In genomic region chr3:42068303-42069088, GRCh38 we compare ENCODE assay signal across 16 cellular contexts. TPM values are rescaled to one million over a fixed set of nuclear protein-coding genes. Genes with fewer than 3 reads are reported as not detected.
DNase-seq lines count a peak whose midpoint lies in the region; ATAC-seq, FAIRE-seq and TF ChIP-seq lines count a peak whose summit lies in the region.
"Had no signal": no experiment of that assay in that cellular context is flagged by ENCODE, and none has a peak within 500 bp of the region (broad histone marks: within the 10 kb centered on the region; RNA-seq: fewer than 3 reads in every experiment).

No MANE protein-coding gene starts in this region.

- ATAC-seq in left ventricle myocardium superior (no peak), GM21529 (IDR thresholded peaks at IDR 0.05; ENCODE audit: unreplicated experiment) (no peak)
- ATAC-seq: activated naive CD4-positive, alpha-beta T cell treated with anti-CD3 and anti-CD28 coated beads, Interleukin-2, amount 50 U/mL, for 72 hours; left lobe of liver had no signal

- H4K91ac ChIP-seq in H1 (replicated peaks; ENCODE audit: insufficient read length, low read length), result no peak overlapping the region

- TF ChIP-seq EP300 in H1 (IDR thresholded peaks at IDR 0.05; ENCODE audit: borderline replicate concordance in 1 of 2, low read depth in 2 of 2, low read length in 2 of 2), result no peak

- H3K27ac ChIP-seq in right atrium auricular region, result peak overlapping the region; percentile 85 to 90
- no peak overlapping the region for H3K27ac ChIP-seq in H1 (ENCODE audit: low read depth, low read length)
- no peak overlapping the region for H3K27ac ChIP-seq in neural progenitor cell
- H3K27ac ChIP-seq in uterus, result peak overlapping the region; percentile 63 to 71
- no peak overlapping the region for H3K27ac ChIP-seq in CD4-positive, alpha-beta memory T cell (ENCODE audit: low read depth, low read length)
- H3K27ac ChIP-seq: prostate gland had no signal

- H3F3A ChIP-seq in neural progenitor cell (ENCODE audit: low read depth), result peaks cover 7% of the 10 kb centered on the region

- H2AK5ac ChIP-seq in H1 (ENCODE audit: low read depth, low read length), result peak overlapping the region; percentile 42; the same call in 1 of the 2 replicates

- no peak overlapping the region for H3K14ac ChIP-seq in H1 (ENCODE audit: insufficient read length)

- H3K23me2 ChIP-seq in H1 (ENCODE audit: low read depth, low read length), result no peaks in the 10 kb centered on the region

- peaks cover 72% of the 10 kb centered on the region for H3K4me1 Mint-ChIP-seq in neural progenitor cell
- peaks cover 17 to 28% (median 19%) of the 10 kb centered on the region in 4 donors for H3K4me1 Mint-ChIP-seq in CD4-positive, alpha-beta memory T cell

- POLR2A ChIA-PET in H1 (lab: Charles Lee; ENCODE audit: partially characterized antibody), result interaction anchor here (1.4 kb wide), 1 partner anchor 44 kb away, joined by 6 read pairs; no protein-coding TSS in a partner anchor
- POLR2A ChIA-PET in CD4-positive, alpha-beta memory T cell (lab: Charles Lee; ENCODE audit: partially characterized antibody), result no interaction called here

- no peak overlapping the region for H2BK20ac ChIP-seq in H1 (ENCODE audit: low read length)

- no peaks in the 10 kb centered on the region for H3K9me3 Mint-ChIP-seq in neural progenitor cell
- H3K9me3 Mint-ChIP-seq in CD4-positive, alpha-beta memory T cell, result no peaks in the 10 kb centered on the region
- H3K9me3 Mint-ChIP-seq: activated naive CD4-positive, alpha-beta T cell treated with anti-CD3 and anti-CD28 coated beads, Interleukin-2, amount 50 U/mL, for 72 hours had no signal

- H2BK120ac ChIP-seq in H1 (replicated peaks; ENCODE audit: low read depth, low read length), result no peak overlapping the region

- no peak overlapping the region for H3K4me3 Mint-ChIP-seq in neural progenitor cell
- H3K4me3 Mint-ChIP-seq in CD4-positive, alpha-beta memory T cell, result no peak overlapping the region

- H3K18ac ChIP-seq in H1 (ENCODE audit: extremely low read depth, low read length), result no peak overlapping the region

- H3K27me3 Mint-ChIP-seq in neural progenitor cell (ENCODE audit: insufficient read depth, low read depth), result peaks cover 4% of the 10 kb centered on the region
- no peaks in the 10 kb centered on the region for H3K27me3 Mint-ChIP-seq in CD4-positive, alpha-beta memory T cell

- WGBS in H1 (ENCODE audit: extremely low coverage in 1 of 2, insufficient coverage in 1 of 2, insufficient read length in 1 of 2, insufficient replicate concordance in 2 of 2, low coverage in 1 of 2, low lambda C conversion rate in 2 of 2, missing lambda C conversion rate in 1 of 2), 2 experiments, result 83% methylated on average over 7 of the region's 7 CpGs; no CpG with 5 or more reads in 1 of the 2 experiments

- H3K23ac ChIP-seq in H1 (ENCODE audit: insufficient read length), result no peak overlapping the region

- H3K4me2 ChIP-seq in H1 (ENCODE audit: insufficient read depth in 1 of 2, low read depth in 2 of 2, low read length in 2 of 2) (no peak overlapping the region), neural progenitor cell (no peak overlapping the region)

- H2AFZ ChIP-seq in H1 (ENCODE audit: low read length), result no peak overlapping the region
- no peak overlapping the region for H2AFZ ChIP-seq in neural progenitor cell (replicated peaks)

- CTCF ChIA-PET in H1 (lab: Charles Lee; ENCODE audit: partially characterized antibody), result interaction anchor here (0.7 to 3.0 kb wide), 2 partner anchors 9 to 31 kb away, joined by 3 to 10 read pairs; no protein-coding TSS in a partner anchor
- CTCF ChIA-PET in CD4-positive, alpha-beta memory T cell (lab: Charles Lee; ENCODE audit: partially characterized antibody), result interaction anchor here (1.8 kb wide), 1 partner anchor 11 kb away, joined by 4 read pairs; no protein-coding TSS in a partner anchor

- TF ChIP-seq POLR2A in H1 (IDR thresholded peaks at IDR 0.05; ENCODE audit: control extremely low read depth in 1 of 2, low read depth in 2 of 2, low read length in 2 of 2), result no peak
- no peak for TF ChIP-seq POLR2A in uterus (IDR thresholded peaks at IDR 0.05)

- H3K9ac ChIP-seq in H1 (replicated peaks in 1 of 4; ENCODE audit: extremely low read depth in 1 of 4, low read depth in 3 of 4, low read length in 3 of 4) (no peak overlapping the region), neural progenitor cell (no peak overlapping the region)

- no peak for TF ChIP-seq CTCF in right atrium auricular region (IDR thresholded peaks at IDR 0.05)
- no peak for TF ChIP-seq CTCF in H1 (IDR thresholded peaks at IDR 0.05; ENCODE audit: control extremely low read depth in 1 of 3, insufficient read depth in 1 of 3, low read depth in 1 of 3, low read length in 3 of 3)
- no peak for TF ChIP-seq CTCF in neural progenitor cell (IDR thresholded peaks at IDR 0.05)
- TF ChIP-seq CTCF in uterus (IDR thresholded peaks at IDR 0.05), result no peak

- DNase-seq in right atrium auricular region (ENCODE audit: low spot score), result no peak
- DNase-seq in left ventricle myocardium superior, result no peak
- DNase-seq in H1 (ENCODE audit: low read depth in 1 of 2, low spot score in 2 of 2), result no peak
- DNase-seq in neural progenitor cell (ENCODE audit: low spot score), result no peak
- DNase-seq in uterus, result no peak
- no peak for DNase-seq in KBM-7
- no peak for DNase-seq in CD4-positive, alpha-beta memory T cell
- DNase-seq: dermis blood vessel endothelial cell, NCI-H1105 treated with DMSO at 0.1 percent for 48 hours, NCI-H524, SHP77, substantia nigra had no signal

- no peak overlapping the region for H3K4ac ChIP-seq in H1 (replicated peaks; ENCODE audit: insufficient read length, low read depth, low read length)

- no peak for TF ChIP-seq RAD21 in H1 (IDR thresholded peaks at IDR 0.05 in 1 of 2, conservative IDR thresholded peaks at IDR 0.05 in 1 of 2; ENCODE audit: low read depth in 2 of 2, low read length in 2 of 2)

- no peak overlapping the region for H3K56ac ChIP-seq in H1 (replicated peaks; ENCODE audit: insufficient read length, low read depth, low read length)

- H3K79me1 ChIP-seq in H1 (ENCODE audit: low read depth, low read length), result peaks cover 5% of the 10 kb centered on the region

- H2BK15ac ChIP-seq in H1 (ENCODE audit: low read length), result peak overlapping the region; percentile 8; the same call in 1 of the 2 replicates

- H3K9me3 ChIP-seq in right atrium auricular region (no peaks in the 10 kb centered on the region), H1 (ENCODE audit: insufficient read depth in 2 of 2, low read depth in 1 of 2, low read length in 1 of 2) (no peaks in the 10 kb centered on the region), neural progenitor cell (ENCODE audit: low read depth) (no peaks in the 10 kb centered on the region), uterus (no peaks in the 10 kb centered on the region)
- no peaks in the 10 kb centered on the region for H3K9me3 ChIP-seq in CD4-positive, alpha-beta memory T cell (ENCODE audit: control insufficient read depth in 1 of 2, low read length in 2 of 2)
- H3K9me3 ChIP-seq: prostate gland had no signal

- no peak overlapping the region for H3K4me3 ChIP-seq in right atrium auricular region
- no peak overlapping the region for H3K4me3 ChIP-seq in H1 (ENCODE audit: extremely low read depth in 1 of 4, insufficient read depth in 2 of 4, low read depth in 3 of 4, low read length in 4 of 4)
- no peak overlapping the region for H3K4me3 ChIP-seq in neural progenitor cell
- H3K4me3 ChIP-seq in uterus, result no peak overlapping the region
- no peak overlapping the region for H3K4me3 ChIP-seq in CD4-positive, alpha-beta memory T cell (ENCODE audit: low read length in 2 of 2)
- H3K4me3 ChIP-seq: prostate gland had no signal

- H4K8ac ChIP-seq in H1 (ENCODE audit: extremely low read depth, insufficient read depth, low read length), result no peak overlapping the region

- peak overlapping the region; percentile 30; the same call in 1 of the 2 replicates for H2BK12ac ChIP-seq in H1 (ENCODE audit: low read depth, low read length)

- H4K20me1 ChIP-seq in H1 (replicated peaks in 1 of 2; ENCODE audit: control insufficient read depth in 1 of 2, insufficient read depth in 2 of 2, low read length in 2 of 2) (no peaks in the 10 kb centered on the region), neural progenitor cell (ENCODE audit: low read depth) (peaks cover 20% of the 10 kb centered on the region)

- H2BK5ac ChIP-seq in H1 (ENCODE audit: low read depth, low read length), result peak overlapping the region; percentile 12; the same call in 1 of the 2 replicates

- H3K27me3 ChIP-seq in right atrium auricular region (no peaks in the 10 kb centered on the region), H1 (replicated peaks in 1 of 4; ENCODE audit: control insufficient read depth in 3 of 4, extremely low read depth in 1 of 4, insufficient read depth in 3 of 4, low read length in 3 of 4) (no peaks in the 10 kb centered on the region), neural progenitor cell (no peaks in the 10 kb centered on the region), uterus (no peaks in the 10 kb centered on the region)
- no peaks in the 10 kb centered on the region for H3K27me3 ChIP-seq in CD4-positive, alpha-beta memory T cell (ENCODE audit: insufficient read depth, low read length)

- intact Hi-C loops in left ventricle myocardium superior (cut with micrococcal nuclease), result no loop called here
- intact Hi-C loops in uterus (cut with DNase I; ENCODE audit: low total_unique reads), result no loop called here
- intact Hi-C loops in CD4-positive, alpha-beta memory T cell (cut with micrococcal nuclease), result no loop called here

- H4K5ac ChIP-seq in H1 (ENCODE audit: insufficient read length, low read depth, low read length), result no peak overlapping the region

- in situ Hi-C loops in KBM-7 (cut with MboI; ENCODE audit: low pct_unique_long_range_greater_than_20kb, low sequenced_read_pairs), result no loop called here

- peaks cover 0 to 97% of the 10 kb centered on the region in 2 donors for H3K4me1 ChIP-seq in right atrium auricular region
- peaks cover 8 to 24% (median 17%) of the 10 kb centered on the region in 4 experiments for H3K4me1 ChIP-seq in H1 (replicated peaks in 1 of 4; ENCODE audit: control insufficient read depth in 3 of 4, insufficient read depth in 4 of 4, low read length in 3 of 4)
- H3K4me1 ChIP-seq in neural progenitor cell, result peaks cover 23% of the 10 kb centered on the region
- H3K4me1 ChIP-seq in uterus, result peaks cover 15 to 19% of the 10 kb centered on the region in 2 donors
- no peaks in the 10 kb centered on the region for H3K4me1 ChIP-seq in CD4-positive, alpha-beta memory T cell (ENCODE audit: insufficient read depth, low read length)

- no peak for FAIRE-seq in H1 (lab: Jason Lieb, UNC)

- no peaks in the 10 kb centered on the region for H3K36me3 ChIP-seq in right atrium auricular region
- H3K36me3 ChIP-seq in H1 (ENCODE audit: control insufficient read depth in 2 of 4, insufficient read depth in 4 of 4, low read length in 3 of 4), result no peaks in the 10 kb centered on the region
- no peaks in the 10 kb centered on the region for H3K36me3 ChIP-seq in neural progenitor cell
- H3K36me3 ChIP-seq in uterus, result no peaks in the 10 kb centered on the region
- no peaks in the 10 kb centered on the region for H3K36me3 ChIP-seq in CD4-positive, alpha-beta memory T cell (ENCODE audit: insufficient read depth, low read length)
- H3K36me3 ChIP-seq: prostate gland had no signal

- H3K27ac Mint-ChIP-seq in neural progenitor cell, result peak overlapping the region; percentile 100
- peak overlapping the region in 2 of 7 donors; percentile 8 to 49 for H3K27ac Mint-ChIP-seq in CD4-positive, alpha-beta memory T cell

- H3K36me3 Mint-ChIP-seq in neural progenitor cell, result no peaks in the 10 kb centered on the region
- H3K36me3 Mint-ChIP-seq in CD4-positive, alpha-beta memory T cell, result no peaks in the 10 kb centered on the region
- H3K36me3 Mint-ChIP-seq: activated naive CD4-positive, alpha-beta T cell treated with anti-CD3 and anti-CD28 coated beads, Interleukin-2, amount 50 U/mL, for 72 hours had no signal

- H3K79me2 ChIP-seq in H1 (ENCODE audit: control insufficient read depth in 1 of 2, insufficient read depth in 2 of 2, low read length in 2 of 2) (peaks cover 0 to 72% of the 10 kb centered on the region in 2 experiments; a peak in 3 of 4 replicates), neural progenitor cell (ENCODE audit: low read depth) (peaks cover 92% of the 10 kb centered on the region)

RNA-seq across cellular contexts. Expression of gene TRAK1, which starts 22.7 kb away (rescaled TPM):
- total RNA-seq in right atrium auricular region, result 100 to 1,000 TPM; 172 to 259 TPM
- 323 TPM for total RNA-seq in left ventricle myocardium superior
- 32.7 and 35.4 TPM in 2 replicates for total RNA-seq in H1 (2021; fragmentation: NEBNext Ultra II Directional; extraction: Animal tissue kit (Norgen Biotek cat#: 25700))
- 21.3 and 25.8 TPM in 2 replicates for polyA plus RNA-seq in H1 (2011; rRNA removed)
- 23.4 TPM for polyA plus RNA-seq in H1 (2011; cell fraction: cytosol; rRNA removed)
- 39.0 TPM for polyA plus RNA-seq in H1 (2011; cell fraction: nucleus; rRNA removed)
- polyA plus RNA-seq in H1 (2012, experiment 1 of 2), result 21.0 to 24.1 TPM (median 22.8 TPM) in 4 replicates
- 7.7 TPM for polyA plus RNA-seq in H1 (2012, experiment 2 of 2)
- 18.1 TPM for polyA plus RNA-seq in H1 (2013, experiment 1 of 2)
- 18.5 TPM for polyA plus RNA-seq in H1 (2013, experiment 2 of 2)
- polyA minus RNA-seq in H1 (2011; rRNA and poly(A)+ RNA removed), result 36.0 and 42.3 TPM in 2 replicates
- 29.4 TPM for polyA minus RNA-seq in H1 (2011; cell fraction: cytosol; rRNA and poly(A)+ RNA removed)
- polyA minus RNA-seq in H1 (2011; cell fraction: nucleus; rRNA and poly(A)+ RNA removed), result 33.6 TPM
- 32.2 and 41.3 TPM in 2 replicates for total RNA-seq in neural progenitor cell (ENCODE audit: low replicate concordance)
- 10 to 100 TPM; 14.3 to 37.5 (median 21.4) TPM for total RNA-seq in uterus
- total RNA-seq in CD4-positive, alpha-beta memory T cell, result 10 to 100 TPM; 15.9 to 17.2 TPM
- polyA plus RNA-seq in CD4-positive, alpha-beta memory T cell, result 10 to 100 TPM in 1 of 2 donors, 1 to 10 TPM in 1; 3.4 to 10.5 TPM

Comparison
In these comparisons a context has a peak if more than half of its experiments do, and no peak if none do; other contexts are left out.
1. H3K27ac ChIP-seq: peak in right atrium auricular region (2 of 2) and uterus (2 of 2); none in H1 (single experiment), neural progenitor cell (single experiment) and CD4-positive, alpha-beta memory T cell (single experiment).